21 cellular contexts compared by ENCODE assay signal in the genomic region with DNA sequence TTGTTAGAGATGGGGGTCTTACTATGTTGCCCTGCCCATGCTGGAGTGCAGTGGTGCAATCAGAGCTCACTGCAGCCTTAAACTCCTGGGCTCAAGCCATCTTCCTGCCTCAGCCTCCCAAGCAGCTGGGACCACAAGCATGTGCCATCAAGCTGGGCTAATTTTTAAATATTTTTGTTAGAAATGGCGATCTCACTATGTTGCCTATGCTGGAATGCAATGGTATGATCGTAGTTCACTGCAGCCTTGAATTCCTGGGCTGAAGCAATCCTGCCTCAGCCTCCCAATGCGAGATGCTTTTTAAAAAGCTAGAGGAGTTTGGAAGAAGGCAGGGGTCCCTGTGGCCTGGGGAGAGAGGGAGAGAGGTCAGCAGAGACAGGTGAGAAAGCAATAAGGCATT.
"Had no signal": no experiment of that assay in that cellular context is flagged by ENCODE, and none has a peak within 500 bp of the region (broad histone marks: within the 10 kb centered on the region; RNA-seq: fewer than 3 reads in every experiment).

No MANE protein-coding gene starts in this region.

- H2AFZ ChIP-seq: hepatocyte had no signal

- H3K36me3 ChIP-seq: esophagus squamous epithelium, gastroesophageal sphincter, heart left ventricle, left lung, lower lobe of right lung had no signal

- H3K27me3 ChIP-seq: esophagus squamous epithelium, foreskin keratinocyte, gastroesophageal sphincter, heart left ventricle, hepatocyte, left lung had no signal

- H3K4me3 ChIP-seq: coronary artery, dorsolateral prefrontal cortex, esophagus squamous epithelium, gastroesophageal sphincter, heart left ventricle, hepatocyte, left lung, lower lobe of right lung, mucosa of descending colon had no signal

- H3K27ac ChIP-seq: coronary artery, dorsolateral prefrontal cortex, epithelial cell of prostate, esophagus squamous epithelium, foreskin keratinocyte, gastroesophageal sphincter, heart left ventricle, hepatocyte, left lung, lower lobe of right lung had no signal

- DNase-seq: dermis blood vessel endothelial cell; dorsolateral prefrontal cortex; effector CD4-positive, alpha-beta T cell; effector memory CD4-positive, alpha-beta T cell; erythroblast; esophagus squamous epithelium; foreskin keratinocyte; heart left ventricle; hypothalamus; left cardiac atrium; left lung; left ventricle myocardium superior; lower lobe of right lung; mesenchymal stem cell; mucosa of descending colon; naive B cell; naive thymus-derived CD8-positive, alpha-beta T cell had no signal

- H3K4me2 ChIP-seq: hepatocyte had no signal

- H3K4me1 ChIP-seq: esophagus squamous epithelium, foreskin keratinocyte, gastroesophageal sphincter, heart left ventricle, left lung, lower lobe of right lung had no signal

- H3K79me2 ChIP-seq: hepatocyte had no signal
